ENCODE assay signal across 9 cellular contexts in genomic region chr6:43274916-43275597, GRCh38. TPM values are rescaled to one million over a fixed set of nuclear protein-coding genes. Genes with fewer than 3 reads are reported as not detected.
DNase-seq lines count a peak whose midpoint lies in the region; ATAC-seq and TF ChIP-seq lines count a peak whose summit lies in the region.
"Had no signal": no experiment of that assay in that cellular context is flagged by ENCODE, and none has a peak within 500 bp of the region (broad histone marks: within the 10 kb centered on the region; RNA-seq: fewer than 3 reads in every experiment).

No MANE protein-coding gene starts in this region.

- H3K36me3 ChIP-seq in SK-N-SH (replicated peaks in 1 of 2; ENCODE audit: control insufficient read depth in 1 of 2, insufficient read depth in 2 of 2, low read length in 1 of 2) = no peaks in the 10 kb centered on the region

- TF ChIP-seq CTCF in SK-N-SH (IDR thresholded peaks at IDR 0.05) = no peak

- no peaks in the 10 kb centered on the region for H3K36me3 Mint-ChIP-seq in natural killer cell treated with Interleukin-12 subunit alpha and Interleukin-12 subunit beta and Interleukin-15 and Interleukin-18, amount 100 ng/mL, for 72 hours

- CTCF ChIA-PET in SK-N-SH (lab: Yijun Ruan, JAX) = interaction anchor here (1.1 to 3.3 kb wide), 2 partner anchors 12 to 46 kb away, joined by 3 to 10 read pairs; partner anchors contain the start of gene DNPH1

- TF ChIP-seq RAD21 in SK-N-SH (IDR thresholded peaks at IDR 0.05; ENCODE audit: low read length) = no peak

- 30% methylated on average over 11 of the region's 65 CpGs for WGBS in SK-N-SH (ENCODE audit: low lambda C conversion rate)

- H3K27ac ChIP-seq in SK-N-SH (ENCODE audit: low read depth in 2 of 2, low read length in 1 of 2) = no peak overlapping the region

- H3K27me3 Mint-ChIP-seq in natural killer cell treated with Interleukin-12 subunit alpha and Interleukin-12 subunit beta and Interleukin-15 and Interleukin-18, amount 100 ng/mL, for 72 hours = peaks cover 8 to 20% of the 10 kb centered on the region in 2 donors

- no peak for TF ChIP-seq EP300 in SK-N-SH (IDR thresholded peaks at IDR 0.05; ENCODE audit: borderline replicate concordance in 1 of 2, low read depth in 1 of 2, low read length in 1 of 2)

- no peaks in the 10 kb centered on the region for H3K79me2 ChIP-seq in SK-N-SH (ENCODE audit: insufficient read depth)

- DNase-seq in CD1c-positive myeloid dendritic cell (ENCODE audit: extremely low spot score) (peak; percentile 21), SK-N-SH (peak; percentile 88), cerebellum (ENCODE audit: low spot score) (peak; percentile 39), NCI-H2107 treated with DMSO at 0.1 percent for 48 hours (lab: John Stamatoyannopoulos, UW; ENCODE audit: unreplicated experiment) (no peak), KG1 (lab: John Stamatoyannopoulos, UW) (no peak)
- DNase-seq in natural killer cell treated with Interleukin-12 subunit alpha and Interleukin-12 subunit beta and Interleukin-15 and Interleukin-18, amount 100 ng/mL, for 72 hours (ENCODE audit: low spot score) = no peak

- ATAC-seq in natural killer cell treated with Interleukin-12 subunit alpha and Interleukin-12 subunit beta and Interleukin-15 and Interleukin-18, amount 100 ng/mL, for 72 hours = peak; percentile 29 to 43
- no peak for ATAC-seq in HG03095 (IDR thresholded peaks at IDR 0.05; ENCODE audit: unreplicated experiment)
- ATAC-seq in esophagus mucosa = no peak

- H3K27ac Mint-ChIP-seq in natural killer cell treated with Interleukin-12 subunit alpha and Interleukin-12 subunit beta and Interleukin-15 and Interleukin-18, amount 100 ng/mL, for 72 hours = no peak overlapping the region

- POLR2A ChIA-PET in SK-N-SH (lab: Yijun Ruan, JAX) = no interaction called here

- H3F3A ChIP-seq in SK-N-SH (replicated peaks; ENCODE audit: insufficient read depth) = no peaks in the 10 kb centered on the region

- H3K9me2 ChIP-seq in SK-N-SH = no peaks in the 10 kb centered on the region

- no peak overlapping the region for H2AFZ ChIP-seq in SK-N-SH (ENCODE audit: low read depth)

- H4K20me1 ChIP-seq in SK-N-SH (ENCODE audit: insufficient read depth) = no peaks in the 10 kb centered on the region

- H3K4me2 ChIP-seq in SK-N-SH = peak overlapping the region; percentile 47; the same call in 1 of the 2 replicates

- peak overlapping the region in 1 of 2 experiments; percentile 38; a peak in 2 of 4 replicates for H3K4me3 ChIP-seq in SK-N-SH (ENCODE audit: low read depth in 2 of 2, low read length in 1 of 2)

- no peak overlapping the region for H3K4me3 Mint-ChIP-seq in natural killer cell treated with Interleukin-12 subunit alpha and Interleukin-12 subunit beta and Interleukin-15 and Interleukin-18, amount 100 ng/mL, for 72 hours

- H3K9ac ChIP-seq in SK-N-SH = no peak overlapping the region

- no peaks in the 10 kb centered on the region for H3K27me3 ChIP-seq in SK-N-SH (ENCODE audit: insufficient read depth)

- H3K4me1 Mint-ChIP-seq in natural killer cell treated with Interleukin-12 subunit alpha and Interleukin-12 subunit beta and Interleukin-15 and Interleukin-18, amount 100 ng/mL, for 72 hours (ENCODE audit: low read depth in 2 of 2) = peaks cover 12 to 27% of the 10 kb centered on the region in 2 donors

- H3K4me1 ChIP-seq in SK-N-SH (ENCODE audit: control insufficient read depth in 1 of 2, insufficient read depth in 2 of 2, low read depth in 1 of 2, low read length in 1 of 2) = peaks cover 0 to 12% of the 10 kb centered on the region in 2 experiments; a peak in 1 of 4 replicates

- H3K9me3 ChIP-seq in SK-N-SH = no peaks in the 10 kb centered on the region

- no peaks in the 10 kb centered on the region for H3K9me3 Mint-ChIP-seq in natural killer cell treated with Interleukin-12 subunit alpha and Interleukin-12 subunit beta and Interleukin-15 and Interleukin-18, amount 100 ng/mL, for 72 hours

TF ChIP-seq in SK-N-SH, 30 proteins besides CTCF, POLR2A, EP300 and RAD21:
- TF ChIP-seq FOSL2 (IDR thresholded peaks at IDR 0.05; ENCODE audit: borderline replicate concordance, low read depth) (no peak), ELF1 (IDR thresholded peaks at IDR 0.05) (no peak)

RNA-seq across cellular contexts. Expression of gene SLC22A7, which starts 23.0 kb away (rescaled TPM):
- not detected in 2 replicates for polyA plus RNA-seq in SK-N-SH (2012; rRNA removed)
- 0.04 TPM in 1 of 2 replicates, not detected in the other for polyA plus RNA-seq in SK-N-SH (2012; cell fraction: cytosol; rRNA removed)
- polyA plus RNA-seq in SK-N-SH (2012; cell fraction: nucleus; rRNA removed) = 0.06 and 0.07 TPM in 2 replicates
- total RNA-seq in cerebellum = 0.36 TPM
- total RNA-seq in natural killer cell treated with Interleukin-12 subunit alpha and Interleukin-12 subunit beta and Interleukin-15 and Interleukin-18, amount 100 ng/mL, for 72 hours = not detected
- not detected for total RNA-seq in esophagus mucosa
- polyA plus RNA-seq: adipose tissue had no signal

RNA-seq across cellular contexts. Expression of gene TTBK1, which starts 31.8 kb away (rescaled TPM):
- 0.91 and 0.94 TPM in 2 replicates for polyA plus RNA-seq in SK-N-SH (2012; rRNA removed)
- 0.44 and 0.79 TPM in 2 replicates for polyA plus RNA-seq in SK-N-SH (2012; cell fraction: cytosol; rRNA removed)
- polyA plus RNA-seq in SK-N-SH (2012; cell fraction: nucleus; rRNA removed) = 3.3 TPM in 2 replicates
- total RNA-seq in cerebellum (13.2 TPM), esophagus mucosa (not detected)
- total RNA-seq in natural killer cell treated with Interleukin-12 subunit alpha and Interleukin-12 subunit beta and Interleukin-15 and Interleukin-18, amount 100 ng/mL, for 72 hours = under 1 TPM; 0.75 to 0.81 TPM

RNA-seq across cellular contexts. Expression of gene CRIP3, which starts 33.6 kb away (rescaled TPM):
- polyA plus RNA-seq in SK-N-SH (2012; rRNA removed) = 0.11 TPM in 1 of 2 replicates, not detected in the other
- 0.05 TPM in 1 of 2 replicates, not detected in the other for polyA plus RNA-seq in SK-N-SH (2012; cell fraction: cytosol; rRNA removed)
- polyA plus RNA-seq in SK-N-SH (2012; cell fraction: nucleus; rRNA removed) = 0.54 TPM in 1 of 2 replicates, not detected in the other
- total RNA-seq in cerebellum = 5.8 TPM
- 1 to 10 TPM in 1 of 2 donors, not detected in 1; 2.0 TPM for total RNA-seq in natural killer cell treated with Interleukin-12 subunit alpha and Interleukin-12 subunit beta and Interleukin-15 and Interleukin-18, amount 100 ng/mL, for 72 hours
- total RNA-seq in esophagus mucosa = 0.28 TPM

RNA-seq across cellular contexts. Expression of gene DNPH1, which starts 45.8 kb away (rescaled TPM):
- 263 and 287 TPM in 2 replicates for polyA plus RNA-seq in SK-N-SH (2012; rRNA removed)
- 156 and 218 TPM in 2 replicates for polyA plus RNA-seq in SK-N-SH (2012; cell fraction: cytosol; rRNA removed)
- polyA plus RNA-seq in SK-N-SH (2012; cell fraction: nucleus; rRNA removed) = 107 and 171 TPM in 2 replicates
- total RNA-seq in cerebellum (11.8 TPM), esophagus mucosa (40.2 TPM)
- 10 to 100 TPM; 15.0 to 32.5 TPM for total RNA-seq in natural killer cell treated with Interleukin-12 subunit alpha and Interleukin-12 subunit beta and Interleukin-15 and Interleukin-18, amount 100 ng/mL, for 72 hours

Comparison
In these comparisons a context has a peak if more than half of its experiments do, and no peak if none do; other contexts are left out.
1. DNase-seq: peak in CD1c-positive myeloid dendritic cell (single experiment), SK-N-SH (single experiment) and cerebellum (single experiment); none in natural killer cell treated with Interleukin-12 subunit alpha and Interleukin-12 subunit beta and Interleukin-15 and Interleukin-18, amount 100 ng/mL, for 72 hours (single experiment), NCI-H2107 treated with DMSO at 0.1 percent for 48 hours (single experiment) and KG1 (single experiment).
2. ATAC-seq: peak in natural killer cell treated with Interleukin-12 subunit alpha and Interleukin-12 subunit beta and Interleukin-15 and Interleukin-18, amount 100 ng/mL, for 72 hours (2 of 2); none in HG03095 (single experiment) and esophagus mucosa (single experiment).